In genomic region chr18:12883684-12884520, GRCh38 we compare ENCODE assay signal across 8 cellular contexts. TPM values are rescaled to one million over a fixed set of nuclear protein-coding genes. Genes with fewer than 3 reads are reported as not detected.
DNase-seq lines count a peak whose midpoint lies in the region; ATAC-seq, FAIRE-seq and TF ChIP-seq lines count a peak whose summit lies in the region.

Gene PTPN2, minus strand, starts transcription at chr18:12884237. Its CDS starts 96 bp downstream, at chr18:12884141.

- peak; percentile 83 for FAIRE-seq in GM18507 (lab: Jason Lieb, UNC)

- peak; percentile 57 for ATAC-seq in HG02973 (IDR thresholded peaks at IDR 0.05; ENCODE audit: unreplicated experiment)

- peak within 1 kb of the TSS; percentile 97 to 98 for H3K27ac ChIP-seq in right atrium auricular region
- peak within 1 kb of the TSS; percentile 99 to 100 for H3K27ac ChIP-seq in uterus

- no peak for TF ChIP-seq CTCF in right atrium auricular region (IDR thresholded peaks at IDR 0.05)
- peak in 2 of 4 experiments; percentile 2 to 20 for TF ChIP-seq CTCF in uterus (IDR thresholded peaks at IDR 0.05)

- H3K4me3 ChIP-seq in right atrium auricular region = peak within 1 kb of the TSS; percentile 71 to 81
- peak within 1 kb of the TSS; percentile 86 for H3K4me3 ChIP-seq in uterus

- H3K36me3 ChIP-seq in right atrium auricular region (no peaks in the 10 kb centered on the region), uterus (no peaks in the 10 kb centered on the region)

- peak; percentile 83 for DNase-seq in GM18507 (ENCODE audit: extremely low spot score, insufficient read length, low read depth)
- DNase-seq in NCI-H1930 (lab: John Stamatoyannopoulos, UW) = peak; percentile 81 to 84
- peak; percentile 60 to 94 (median 88) for DNase-seq in anterior cingulate cortex (lab: John Stamatoyannopoulos, UW)
- peak; percentile 94 for DNase-seq in right atrium auricular region (ENCODE audit: low spot score)
- DNase-seq in putamen (ENCODE audit: low spot score) = peak; percentile 94
- DNase-seq in uterus = peak; percentile 94 to 96

- H3K27me3 ChIP-seq in right atrium auricular region (no peaks in the 10 kb centered on the region), uterus (no peaks in the 10 kb centered on the region)

- TF ChIP-seq POLR2A in uterus (IDR thresholded peaks at IDR 0.05) = peak; percentile 62 to 96

- intact Hi-C loops in T-helper 2 cell treated with Interferon-gamma antibody and Interleukin-4, amounts not matched to agents 100 ng/mL and 5 ng/mL, for 36 hours (cut with micrococcal nuclease) = loop anchor here (1.0 to 5.0 kb wide), 9 partner anchors 25 to 1032 kb away; partner anchors contain the start of genes AFG3L2, CEP192, CEP76 and CHMP1B
- intact Hi-C loops in uterus (cut with DNase I; ENCODE audit: low total_unique reads) = no loop called here

- H3K9me3 ChIP-seq in right atrium auricular region (no peaks in the 10 kb centered on the region), uterus (no peaks in the 10 kb centered on the region)

- H3K4me1 ChIP-seq in right atrium auricular region (peaks cover 0 to 28% of the 10 kb centered on the region in 2 donors), uterus (no peaks in the 10 kb centered on the region)

RNA-seq across cellular contexts. Expression of gene PTPN2, which starts in this region (rescaled TPM):
- total RNA-seq in T-helper 2 cell treated with Interferon-gamma antibody and Interleukin-4, amounts not matched to agents 100 ng/mL and 5 ng/mL, for 36 hours = 53.2 and 59.9 TPM in 2 replicates
- total RNA-seq in right atrium auricular region = 10 to 100 TPM; 13.2 to 14.3 TPM
- 10 to 100 TPM; 22.9 to 57.6 (median 37.5) TPM for total RNA-seq in uterus

Comparison
In these comparisons a context has a peak if more than half of its experiments do, and no peak if none do; other contexts are left out.
1. Peak in every context shown above with its lines: DNase-seq, ATAC-seq, H3K4me3 ChIP-seq and H3K27ac ChIP-seq.